ENCODE assay signal across 29 cellular contexts in the genomic region with DNA sequence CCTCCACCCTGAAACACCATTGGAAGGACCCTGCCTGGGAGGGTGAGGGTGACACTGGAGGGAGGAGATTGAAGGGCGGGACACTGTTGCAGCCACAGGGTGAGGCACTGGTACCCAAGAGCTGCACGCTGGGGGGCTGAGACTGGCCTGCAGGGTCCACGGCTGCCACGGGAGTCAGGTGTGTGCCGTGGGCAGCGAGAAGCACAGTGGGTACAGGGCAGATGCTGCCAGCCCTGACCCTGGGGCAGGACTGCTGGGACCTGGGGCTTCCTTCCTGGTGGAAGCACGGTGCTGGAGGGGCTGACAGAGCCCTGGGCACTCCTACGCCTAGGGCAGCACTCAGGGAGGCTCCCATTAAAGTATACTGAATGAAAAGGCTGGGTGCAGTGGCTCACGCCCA. TPM values are rescaled to one million over a fixed set of nuclear protein-coding genes. Genes with fewer than 3 reads are reported as not detected.
"Had no signal": no experiment of that assay in that cellular context is flagged by ENCODE, and none has a peak within 500 bp of the region (broad histone marks: within the 10 kb centered on the region; RNA-seq: fewer than 3 reads in every experiment).

No MANE protein-coding gene starts in this region.

- ATAC-seq: activated CD4-positive, CD25-positive, alpha-beta regulatory T cell treated with anti-CD3 and anti-CD28 coated beads, Interleukin-2, amount 50 U/mL, for 24 hours; activated CD8-positive, alpha-beta T cell treated with anti-CD3 and anti-CD28 coated beads for 36 hours; activated naive CD4-positive, alpha-beta T cell treated with anti-CD3 and anti-CD28 coated beads, Interleukin-2, amount 50 U/mL, for 72 hours; activated T-cell treated with anti-CD3 and anti-CD28 coated beads, Interleukin-2, amount 50 U/mL, for 72 hours; esophagus mucosa; T-helper 17 cell had no signal

- H3K36me3 ChIP-seq: brain microvascular endothelial cell, WERI-Rb-1 had no signal

- DNase-seq: activated B cell treated with CpG ODN at 0.5 μM for 24 hours; activated CD4-positive, alpha-beta T cell treated with anti-CD3 and anti-CD28 coated beads for 48 hours; activated CD4-positive, alpha-beta T cell treated with anti-CD3 and anti-CD28 coated beads, Interleukin-2, amount 50 U/mL, for 1 hour; activated CD4-positive, alpha-beta T cell treated with anti-CD3 and anti-CD28 coated beads, Interleukin-2, amount 50 U/mL, for 48 hours; activated CD8-positive, alpha-beta memory T cell treated with anti-CD3 and anti-CD28 coated beads for 24 hours; activated CD8-positive, alpha-beta memory T cell treated with anti-CD3 and anti-CD28 coated beads, Interleukin-2, amount 50 U/mL, for 4 hours; activated CD8-positive, alpha-beta T cell treated with anti-CD3 and anti-CD28 coated beads for 36 hours; activated gamma-delta T cell; activated naive CD4-positive, alpha-beta T cell; activated naive CD4-positive, alpha-beta T cell treated with anti-CD3 and anti-CD28 coated beads, Interleukin-2, amount 10 ng/mL, durations not matched to agents 7 days and 5 days; activated naive CD8-positive, alpha-beta T cell treated with anti-CD3 and anti-CD28 coated beads, Interleukin-2, amount 10 ng/mL, durations not matched to agents 7 days and 5 days; activated T-cell treated with anti-CD3 and anti-CD28 coated beads, Interleukin-2, amount 50 U/mL, for 24 hours; activated T-cell treated with anti-CD3 and anti-CD28 coated beads, Interleukin-2, amount 50 U/mL, for 72 hours; brain microvascular endothelial cell; dorsolateral prefrontal cortex; effector memory CD4-positive, alpha-beta T cell; endodermal cell; foreskin fibroblast; head of caudate nucleus; T-helper 17 cell; T1000; WERI-Rb-1 had no signal

- H3K27me3 ChIP-seq: brain microvascular endothelial cell, dorsolateral prefrontal cortex had no signal

- H3K4me3 ChIP-seq: coronary artery, dorsolateral prefrontal cortex had no signal

- FAIRE-seq: astrocyte, bronchial epithelial cell, frontal cortex had no signal

- H3K27ac ChIP-seq: brain microvascular endothelial cell, coronary artery, dorsolateral prefrontal cortex, WERI-Rb-1 had no signal

RNA-seq across cellular contexts. Expression of a gene that starts 16.6 kb away (rescaled TPM):
- total RNA-seq: activated naive CD4-positive, alpha-beta T cell treated with anti-CD3 and anti-CD28 coated beads, Interleukin-2, amount 50 U/mL, for 72 hours; T-helper 17 cell had no signal
